8 cellular contexts compared by ENCODE assay signal in genomic region chr16:30535106-30535776, GRCh38. TPM values are rescaled to one million over a fixed set of nuclear protein-coding genes. Genes with fewer than 3 reads are reported as not detected.
DNase-seq lines count a peak whose midpoint lies in the region; ATAC-seq and TF ChIP-seq lines count a peak whose summit lies in the region.

No MANE protein-coding gene starts in this region.

- H3K4me3 Mint-ChIP-seq in CD4-positive, CD25-positive, alpha-beta regulatory T cell, result peak overlapping the region; percentile 89 to 99 (median 96)

- no peaks in the 10 kb centered on the region for H3K27me3 ChIP-seq in CD4-positive, CD25-positive, alpha-beta regulatory T cell (ENCODE audit: control insufficient read depth, insufficient read depth, low read length)
- H3K27me3 ChIP-seq in Peyer's patch (no peaks in the 10 kb centered on the region), esophagus (ENCODE audit: control insufficient read depth in 1 of 2, insufficient read depth in 2 of 2, low read length in 2 of 2) (no peaks in the 10 kb centered on the region), neuron (ENCODE audit: insufficient read depth, low read length) (no peaks in the 10 kb centered on the region)

- peak overlapping the region; percentile 96 to 99 (median 98) for H3K27ac Mint-ChIP-seq in CD4-positive, CD25-positive, alpha-beta regulatory T cell

- WGBS in esophagus, 2 donors, result 3 to 4% methylated on average over 18 of the region's 18 CpGs

- no peaks in the 10 kb centered on the region for H3K9me3 ChIP-seq in CD4-positive, CD25-positive, alpha-beta regulatory T cell (ENCODE audit: control insufficient read depth in 2 of 2, low read length in 2 of 2)
- H3K9me3 ChIP-seq in Peyer's patch (no peaks in the 10 kb centered on the region), esophagus (ENCODE audit: control insufficient read depth in 2 of 2, insufficient read depth in 1 of 2, low read depth in 1 of 2, low read length in 1 of 2) (no peaks in the 10 kb centered on the region), neuron (ENCODE audit: low read length) (no peaks in the 10 kb centered on the region)

- peaks cover 5% of the 10 kb centered on the region for H3K36me3 ChIP-seq in CD4-positive, CD25-positive, alpha-beta regulatory T cell (ENCODE audit: control insufficient read depth, insufficient read depth, low read length)
- H3K36me3 ChIP-seq in Peyer's patch, result peaks cover 0 to 15% (median 0%) of the 10 kb centered on the region in 3 donors
- peaks cover 9 to 13% of the 10 kb centered on the region in 2 donors for H3K36me3 ChIP-seq in esophagus (ENCODE audit: control insufficient read depth in 2 of 2, insufficient read depth in 2 of 2, low read length in 1 of 2)
- H3K36me3 ChIP-seq in neuron (ENCODE audit: insufficient read depth, low read length), result no peaks in the 10 kb centered on the region

- H3K4me3 ChIP-seq in CD4-positive, CD25-positive, alpha-beta regulatory T cell (ENCODE audit: low read depth, low read length), result peak overlapping the region; percentile 94
- peak overlapping the region; percentile 54 to 79 (median 72) for H3K4me3 ChIP-seq in Peyer's patch
- peak overlapping the region; percentile 66 to 71 for H3K4me3 ChIP-seq in esophagus (ENCODE audit: low read depth in 1 of 2, low read length in 2 of 2)
- H3K4me3 ChIP-seq in neuron (ENCODE audit: low read length), result peak overlapping the region; percentile 63

- peak in 2 of 3 donors; percentile 25 to 85 for DNase-seq in CD4-positive, CD25-positive, alpha-beta regulatory T cell
- DNase-seq in Peyer's patch, result no peak
- no peak for DNase-seq in stimulated activated CD4-positive, alpha-beta T cell treated with anti-CD3 and anti-CD28 coated beads, Interleukin-15, amount 100 ng/mL, for 24 hours
- DNase-seq in GF-D8 (lab: John Stamatoyannopoulos, UW), result no peak
- DNase-seq in globus pallidus (ENCODE audit: low spot score), result no peak

- no peak for TF ChIP-seq POLR2A in Peyer's patch (IDR thresholded peaks at IDR 0.05)

- peak; percentile 22 to 26 for ATAC-seq in CD4-positive, CD25-positive, alpha-beta regulatory T cell (ENCODE audit: low read depth in 2 of 2)
- peak; percentile 8 for ATAC-seq in GM21723 (IDR thresholded peaks at IDR 0.05; ENCODE audit: unreplicated experiment)

- H3K9me3 Mint-ChIP-seq in CD4-positive, CD25-positive, alpha-beta regulatory T cell, result no peaks in the 10 kb centered on the region

- H3K27ac ChIP-seq in CD4-positive, CD25-positive, alpha-beta regulatory T cell (ENCODE audit: insufficient read depth, low read length, poor library complexity, severe bottlenecking), result peak overlapping the region; percentile 90
- H3K27ac ChIP-seq in Peyer's patch (peak overlapping the region; percentile 90 to 96 (median 94)), esophagus (ENCODE audit: low read depth in 2 of 2, low read length in 1 of 2) (peak overlapping the region; percentile 87 to 90)

- no peak for TF ChIP-seq CTCF in Peyer's patch (IDR thresholded peaks at IDR 0.05)

- peaks cover 32% of the 10 kb centered on the region for H3K4me1 ChIP-seq in CD4-positive, CD25-positive, alpha-beta regulatory T cell (ENCODE audit: control insufficient read depth, insufficient read depth, low read length, poor library complexity, severe bottlenecking)
- peaks cover 0 to 19% (median 0%) of the 10 kb centered on the region in 4 donors for H3K4me1 ChIP-seq in Peyer's patch
- H3K4me1 ChIP-seq in esophagus (ENCODE audit: control insufficient read depth in 2 of 2, insufficient read depth in 2 of 2, low read length in 1 of 2), result peaks cover 5% of the 10 kb centered on the region in 2 donors
- peaks cover 7% of the 10 kb centered on the region for H3K4me1 ChIP-seq in neuron (ENCODE audit: insufficient read depth, low read length)

- H3K36me3 Mint-ChIP-seq in CD4-positive, CD25-positive, alpha-beta regulatory T cell, result peaks cover 14% of the 10 kb centered on the region

- H3K27me3 Mint-ChIP-seq in CD4-positive, CD25-positive, alpha-beta regulatory T cell, result no peaks in the 10 kb centered on the region

- peaks cover 10 to 55% (median 25%) of the 10 kb centered on the region in 4 donors for H3K4me1 Mint-ChIP-seq in CD4-positive, CD25-positive, alpha-beta regulatory T cell

- H2AFZ ChIP-seq in neuron (ENCODE audit: low read depth, low read length), result peak overlapping the region; percentile 78

RNA-seq across cellular contexts. Expression of gene ZNF747, which starts 0.6 kb away (rescaled TPM):
- total RNA-seq in CD4-positive, CD25-positive, alpha-beta regulatory T cell, result 5.0 TPM
- polyA plus RNA-seq in CD4-positive, CD25-positive, alpha-beta regulatory T cell, result 1 to 10 TPM; 6.4 to 9.4 (median 8.6) TPM
- 10 to 100 TPM; 12.4 to 22.8 (median 19.1) TPM for total RNA-seq in Peyer's patch
- polyA plus RNA-seq in esophagus, result 1 to 10 TPM; 4.4 to 4.5 TPM

RNA-seq across cellular contexts. Expression of gene ZNF768, which starts 8.9 kb away (rescaled TPM):
- 4.0 TPM for total RNA-seq in CD4-positive, CD25-positive, alpha-beta regulatory T cell
- 1 to 10 TPM in 1 of 4 donors, under 1 TPM in 3; 0.40 to 1.2 (median 0.66) TPM for polyA plus RNA-seq in CD4-positive, CD25-positive, alpha-beta regulatory T cell
- 10 to 100 TPM; 19.8 to 64.8 (median 54.1) TPM for total RNA-seq in Peyer's patch
- 10 to 100 TPM; 15.2 to 29.4 TPM for polyA plus RNA-seq in esophagus

RNA-seq across cellular contexts. Expression of gene ZNF764, which starts 22.9 kb away (rescaled TPM):
- total RNA-seq in CD4-positive, CD25-positive, alpha-beta regulatory T cell, result 15.6 TPM
- 1 to 10 TPM; 4.8 to 6.5 (median 5.7) TPM for polyA plus RNA-seq in CD4-positive, CD25-positive, alpha-beta regulatory T cell
- total RNA-seq in Peyer's patch, result 10 to 100 TPM in 3 of 4 donors, 1 to 10 TPM in 1; 5.8 to 22.5 (median 19.8) TPM
- 1 to 10 TPM; 2.7 to 3.1 TPM for polyA plus RNA-seq in esophagus

RNA-seq across cellular contexts. Expression of gene ZNF688, which starts 36.3 kb away (rescaled TPM):
- total RNA-seq in CD4-positive, CD25-positive, alpha-beta regulatory T cell, result 12.1 TPM
- 10 to 100 TPM; 34.5 to 59.1 (median 50.5) TPM for polyA plus RNA-seq in CD4-positive, CD25-positive, alpha-beta regulatory T cell
- 10 to 100 TPM; 38.6 to 53.3 (median 41.1) TPM for total RNA-seq in Peyer's patch
- 10 to 100 TPM in 1 of 2 donors, 1 to 10 TPM in 1; 8.4 to 16.3 TPM for polyA plus RNA-seq in esophagus

RNA-seq across cellular contexts. Expression of gene ZNF785, which starts 50.3 kb away (rescaled TPM):
- total RNA-seq in CD4-positive, CD25-positive, alpha-beta regulatory T cell, result 9.3 TPM
- 1 to 10 TPM; 1.4 to 3.5 (median 2.5) TPM for polyA plus RNA-seq in CD4-positive, CD25-positive, alpha-beta regulatory T cell
- 10 to 100 TPM; 13.7 to 55.0 (median 29.3) TPM for total RNA-seq in Peyer's patch
- 1 to 10 TPM; 3.2 to 5.9 TPM for polyA plus RNA-seq in esophagus

Comparison
In these comparisons a context has a peak if more than half of its experiments do, and no peak if none do; other contexts are left out.
1. DNase-seq: peak in CD4-positive, CD25-positive, alpha-beta regulatory T cell (2 of 3); none in Peyer's patch (0 of 3), stimulated activated CD4-positive, alpha-beta T cell treated with anti-CD3 and anti-CD28 coated beads, Interleukin-15, amount 100 ng/mL, for 24 hours (single experiment), GF-D8 (single experiment) and globus pallidus (single experiment).
2. Peak in every context shown above with its lines, with median percentiles within 50 percentile points of each other: H3K27ac ChIP-seq and H3K4me3 ChIP-seq.